In the genomic region with DNA sequence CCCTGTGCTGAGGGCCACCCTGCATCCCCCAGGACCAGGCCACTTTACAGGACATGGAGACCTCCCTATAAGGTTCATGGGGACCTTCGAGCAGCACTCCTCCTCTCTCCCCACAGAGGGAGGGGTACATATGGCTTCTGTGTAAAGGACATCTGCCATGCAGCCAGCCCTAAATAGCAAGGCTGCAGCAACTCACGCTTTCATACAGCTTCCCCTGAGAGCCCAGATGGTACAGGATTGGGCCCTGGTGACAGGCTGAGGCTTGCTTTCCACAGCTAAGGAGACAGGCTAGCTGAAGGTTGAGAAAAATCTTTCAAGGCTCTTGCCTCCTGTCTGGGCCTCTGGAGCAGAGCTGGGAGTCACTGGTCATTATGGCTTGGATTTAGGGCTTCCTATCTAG, we compare ENCODE assay signal across 10 cellular contexts.
"Had no signal": no experiment of that assay in that cellular context is flagged by ENCODE, and none has a peak within 500 bp of the region (broad histone marks: within the 10 kb centered on the region; RNA-seq: fewer than 3 reads in every experiment).

No MANE protein-coding gene starts in this region.

- ATAC-seq: activated CD8-positive, alpha-beta T cell treated with anti-CD3 and anti-CD28 coated beads, Interleukin-2, amount 10 ng/mL, durations not matched to agents 7 days and 5 days; heart right ventricle; stimulated activated naive CD8-positive, alpha-beta T cell treated with anti-CD3 and anti-CD28 coated beads, Interleukin-15, amount 100 ng/mL, for 72 hours had no signal

- H3K27me3 ChIP-seq: heart right ventricle, ovary had no signal

- H3K27ac ChIP-seq: heart right ventricle, left ventricle myocardium inferior, ovary, thoracic aorta had no signal

- H3K4me1 ChIP-seq: heart right ventricle, left ventricle myocardium inferior had no signal

- H3K36me3 ChIP-seq: heart right ventricle, left ventricle myocardium inferior, ovary, thoracic aorta had no signal

- DNase-seq: activated CD4-positive, alpha-beta T cell treated with anti-CD3 and anti-CD28 coated beads for 4 hours; activated CD8-positive, alpha-beta memory T cell treated with anti-CD3 and anti-CD28 coated beads, Interleukin-2, amount 50 U/mL, for 48 hours; activated CD8-positive, alpha-beta T cell treated with anti-CD3 and anti-CD28 coated beads, Interleukin-2, amount 10 ng/mL, durations not matched to agents 7 days and 5 days; aorta; heart right ventricle; left ventricle myocardium inferior; ovary; stimulated activated CD4-positive, alpha-beta T cell treated with anti-CD3 and anti-CD28 coated beads, Interleukin-4, amount 100 ng/mL, for 4 hours; stimulated activated naive CD8-positive, alpha-beta T cell treated with anti-CD3 and anti-CD28 coated beads, Interleukin-15, amount 100 ng/mL, for 72 hours had no signal

- H3K9me3 ChIP-seq: heart right ventricle, left ventricle myocardium inferior, ovary, thoracic aorta had no signal

- H3K4me3 ChIP-seq: heart right ventricle, left ventricle myocardium inferior, ovary, thoracic aorta had no signal
